1 cellular context compared by ENCODE assay signal in the genomic region with DNA sequence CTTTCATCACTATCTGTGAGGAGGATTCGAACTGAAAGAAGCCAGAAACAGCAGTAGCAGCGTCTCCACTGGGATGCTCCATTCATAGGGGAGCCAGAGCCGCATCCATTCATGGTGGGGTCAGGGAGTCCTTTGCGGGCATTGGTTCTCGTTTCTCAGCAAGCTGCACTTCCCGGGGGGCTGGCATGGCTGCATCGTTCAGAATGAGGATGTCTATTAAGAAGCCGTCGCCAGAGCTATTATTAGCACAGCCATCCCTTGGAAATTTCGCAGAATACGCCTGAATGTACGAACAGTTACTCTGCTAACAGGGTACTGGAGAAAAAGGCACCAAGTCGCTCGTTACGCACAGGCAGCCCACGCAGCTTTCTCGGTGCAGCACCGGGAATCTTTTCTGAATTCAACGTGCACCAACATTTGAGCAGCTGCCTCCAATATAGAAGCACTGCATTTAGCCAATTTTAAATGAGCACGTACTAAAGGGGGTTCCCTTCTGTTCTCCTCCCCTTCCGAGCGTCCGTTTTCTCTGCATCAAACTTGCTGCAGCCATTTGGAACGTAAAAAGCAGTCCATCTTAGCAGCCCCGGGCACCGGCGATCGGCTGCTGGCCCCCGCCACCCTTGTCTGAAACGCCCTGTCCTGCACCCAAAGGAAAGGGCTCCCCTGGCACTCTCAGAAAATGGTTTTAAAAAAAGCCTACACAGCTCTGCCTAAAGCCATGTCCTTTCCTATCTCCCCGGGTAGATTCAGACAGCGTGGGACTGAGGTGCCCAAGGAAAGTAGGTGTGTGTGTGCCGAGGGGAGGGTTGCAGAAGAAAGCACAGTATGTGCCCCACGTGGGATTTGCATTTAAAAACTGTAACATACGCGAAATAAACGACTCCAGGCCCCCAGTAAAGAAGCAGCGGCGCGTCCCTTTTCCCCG.
TF ChIP-seq lines count a peak whose summit lies in the region.

No MANE protein-coding gene starts in this region.

TF ChIP-seq in H1, 55 proteins besides CTCF, POLR2A, EP300 and RAD21 (continued from another document):
- TF ChIP-seq CHD7 (IDR thresholded peaks at IDR 0.05; ENCODE audit: insufficient replicate concordance, low read length) = no peak
- no peak for TF ChIP-seq SP2 (IDR thresholded peaks at IDR 0.05; ENCODE audit: low read length)
- TF ChIP-seq RFX5 (IDR thresholded peaks at IDR 0.05; ENCODE audit: borderline replicate concordance, low read depth, low read length) = no peak
- TF ChIP-seq SIRT6 (IDR thresholded peaks at IDR 0.05; ENCODE audit: low read length) = no peak
